Comparison of ENCODE assay signal across 25 cellular contexts in genomic region chr7:7932553-7932952, GRCh38. TPM values are rescaled to one million over a fixed set of nuclear protein-coding genes. Genes with fewer than 3 reads are reported as not detected.
DNase-seq lines count a peak whose midpoint lies in the region; ATAC-seq, FAIRE-seq and TF ChIP-seq lines count a peak whose summit lies in the region.
"Had no signal": no experiment of that assay in that cellular context is flagged by ENCODE, and none has a peak within 500 bp of the region (broad histone marks: within the 10 kb centered on the region; RNA-seq: fewer than 3 reads in every experiment).

No MANE protein-coding gene starts in this region.

- no peaks in the 10 kb centered on the region for H3K9me3 ChIP-seq in neuronal stem cell (replicated peaks in 1 of 2; ENCODE audit: control insufficient read depth in 2 of 2, insufficient read depth in 1 of 2, low read depth in 1 of 2, low read length in 2 of 2)
- H3K9me3 ChIP-seq: BLaER1 treated with 17β-estradiol and CSF1 and Interleukin-3, amounts not matched to agents 10 nM and 100 nM; SJCRH30 had no signal

- peak overlapping the region; percentile 44 for H3K18ac ChIP-seq in neuronal stem cell (ENCODE audit: low read length)

- peaks cover 0 to 4% of the 10 kb centered on the region in 2 donors for H3K4me1 ChIP-seq in neuronal stem cell (ENCODE audit: control insufficient read depth in 2 of 2, insufficient read depth in 1 of 2, low read depth in 1 of 2, low read length in 2 of 2)
- H3K4me1 ChIP-seq: BLaER1 treated with 17β-estradiol and CSF1 and Interleukin-3, amounts not matched to agents 10 nM and 100 nM had no signal

- H3K9me3 Mint-ChIP-seq in activated T-helper 2 cell treated with anti-CD3 and anti-CD28 coated beads, Interferon-gamma antibody, Interleukin-2, Interleukin-4, amounts not matched to agents 10 μg/mL and 5 μg/mL and 100 μg/mL, durations not matched to agents 14 hours and 24 hours and 36 hours: no peaks in the 10 kb centered on the region
- no peaks in the 10 kb centered on the region for H3K9me3 Mint-ChIP-seq in activated naive CD8-positive, alpha-beta T cell treated with anti-CD3 and anti-CD28 coated beads, Interleukin-2, amount 50 U/mL, for 24 hours
- H3K9me3 Mint-ChIP-seq: CD4-positive, alpha-beta T cell had no signal

- H2BK120ac ChIP-seq in neuronal stem cell (ENCODE audit: low read depth, low read length): no peak overlapping the region

- no peak overlapping the region for H2BK15ac ChIP-seq in neuronal stem cell (ENCODE audit: low read length)

- FAIRE-seq in GM12891 (lab: Jason Lieb, UNC) (peak; percentile 47), HTR-8/SVneo (lab: Jason Lieb, UNC) (peak; percentile 38)
- FAIRE-seq: A204.1, D721Med, H1 had no signal

- H3K9ac ChIP-seq in neuronal stem cell (ENCODE audit: low read depth, low read length, poor library complexity): no peak overlapping the region
- H3K9ac ChIP-seq: BLaER1 treated with 17β-estradiol and CSF1 and Interleukin-3, amounts not matched to agents 10 nM and 100 nM had no signal

- H3K79me1 ChIP-seq in neuronal stem cell (ENCODE audit: low read depth, low read length): no peaks in the 10 kb centered on the region

- H3K4me1 Mint-ChIP-seq in activated T-helper 2 cell treated with anti-CD3 and anti-CD28 coated beads, Interferon-gamma antibody, Interleukin-2, Interleukin-4, amounts not matched to agents 10 μg/mL and 5 μg/mL and 100 μg/mL, durations not matched to agents 14 hours and 24 hours and 36 hours (ENCODE audit: low read depth): peaks cover 10% of the 10 kb centered on the region
- H3K4me1 Mint-ChIP-seq in activated naive CD8-positive, alpha-beta T cell treated with anti-CD3 and anti-CD28 coated beads, Interleukin-2, amount 50 U/mL, for 24 hours: peaks cover 2% of the 10 kb centered on the region

- no peak for TF ChIP-seq POLR2A in GM12891 (IDR thresholded peaks at IDR 0.05; ENCODE audit: low read depth, low read length)

- no peak overlapping the region for H3K4me2 ChIP-seq in neuronal stem cell (ENCODE audit: insufficient read depth, low read length, poor library complexity, severe bottlenecking)
- H3K4me2 ChIP-seq: BLaER1 treated with 17β-estradiol and CSF1 and Interleukin-3, amounts not matched to agents 10 nM and 100 nM; PC-9 had no signal

- no peak overlapping the region for H3K27ac ChIP-seq in neuronal stem cell (replicated peaks; ENCODE audit: low read length)
- H3K27ac ChIP-seq: BLaER1 treated with 17β-estradiol and CSF1 and Interleukin-3, amounts not matched to agents 10 nM and 100 nM; PC-9; SJCRH30 had no signal

- no peak overlapping the region for H2BK5ac ChIP-seq in neuronal stem cell (ENCODE audit: low read length)

- no peak overlapping the region for H3K4me3 Mint-ChIP-seq in activated T-helper 2 cell treated with anti-CD3 and anti-CD28 coated beads, Interferon-gamma antibody, Interleukin-2, Interleukin-4, amounts not matched to agents 10 μg/mL and 5 μg/mL and 100 μg/mL, durations not matched to agents 14 hours and 24 hours and 36 hours (ENCODE audit: low read depth)
- H3K4me3 Mint-ChIP-seq in activated naive CD8-positive, alpha-beta T cell treated with anti-CD3 and anti-CD28 coated beads, Interleukin-2, amount 50 U/mL, for 24 hours: no peak overlapping the region
- H3K4me3 Mint-ChIP-seq: CD4-positive, alpha-beta T cell had no signal

- no peak overlapping the region for H3K23ac ChIP-seq in neuronal stem cell (ENCODE audit: low read depth, low read length, poor library complexity)

- H4K8ac ChIP-seq in neuronal stem cell (ENCODE audit: low read depth, low read length): no peak overlapping the region

- no peak for ATAC-seq in GM21529 (IDR thresholded peaks at IDR 0.05; ENCODE audit: unreplicated experiment)
- ATAC-seq in activated naive CD8-positive, alpha-beta T cell treated with anti-CD3 and anti-CD28 coated beads, Interleukin-2, amount 50 U/mL, for 24 hours: no peak
- ATAC-seq: Right ventricle myocardium inferior had no signal

- no peak overlapping the region for H3K14ac ChIP-seq in neuronal stem cell (ENCODE audit: low read length)

- no peak overlapping the region for H3K27ac Mint-ChIP-seq in activated T-helper 2 cell treated with anti-CD3 and anti-CD28 coated beads, Interferon-gamma antibody, Interleukin-2, Interleukin-4, amounts not matched to agents 10 μg/mL and 5 μg/mL and 100 μg/mL, durations not matched to agents 14 hours and 24 hours and 36 hours
- H3K27ac Mint-ChIP-seq in activated naive CD8-positive, alpha-beta T cell treated with anti-CD3 and anti-CD28 coated beads, Interleukin-2, amount 50 U/mL, for 24 hours: no peak overlapping the region
- H3K27ac Mint-ChIP-seq: CD4-positive, alpha-beta T cell had no signal

- no peaks in the 10 kb centered on the region for H3K36me3 ChIP-seq in neuronal stem cell (replicated peaks in 1 of 2; ENCODE audit: control insufficient read depth in 2 of 2, insufficient read depth in 2 of 2, low read length in 2 of 2)
- H3K36me3 ChIP-seq: BLaER1 treated with 17β-estradiol and CSF1 and Interleukin-3, amounts not matched to agents 10 nM and 100 nM; SJCRH30 had no signal

- peaks cover 2% of the 10 kb centered on the region for H3K27me3 Mint-ChIP-seq in activated T-helper 2 cell treated with anti-CD3 and anti-CD28 coated beads, Interferon-gamma antibody, Interleukin-2, Interleukin-4, amounts not matched to agents 10 μg/mL and 5 μg/mL and 100 μg/mL, durations not matched to agents 14 hours and 24 hours and 36 hours (ENCODE audit: low read depth)
- no peaks in the 10 kb centered on the region for H3K27me3 Mint-ChIP-seq in activated naive CD8-positive, alpha-beta T cell treated with anti-CD3 and anti-CD28 coated beads, Interleukin-2, amount 50 U/mL, for 24 hours
- H3K27me3 Mint-ChIP-seq: CD4-positive, alpha-beta T cell had no signal

- WGBS in neuronal stem cell (ENCODE audit: extremely low coverage in 2 of 2, insufficient read length in 2 of 2, insufficient replicate concordance in 1 of 2), 2 donors: no CpG with 5 or more reads among the region's 3 CpGs

- DNase-seq in GM12891 (ENCODE audit: insufficient read length, low spot score): no peak
- DNase-seq in HTR-8/SVneo (ENCODE audit: insufficient read length, low spot score): no peak
- DNase-seq in amniotic epithelial cell (ENCODE audit: low read depth): peak; percentile 42
- no peak for DNase-seq in neuronal stem cell (ENCODE audit: low spot score)
- no peak for DNase-seq in activated T-helper 2 cell treated with anti-CD3 and anti-CD28 coated beads, Interferon-gamma antibody, Interleukin-2, Interleukin-4, amounts not matched to agents 10 μg/mL and 5 μg/mL and 100 μg/mL, durations not matched to agents 14 hours and 24 hours and 36 hours (ENCODE audit: low spot score)
- DNase-seq in activated naive CD8-positive, alpha-beta T cell treated with anti-CD3 and anti-CD28 coated beads, Interleukin-2, amount 50 U/mL, for 24 hours: no peak
- DNase-seq: AML-193; CD4-positive, alpha-beta T cell; HCEC 1CT; Karpas-422; NCI-H1092; NCI-H1417 treated with DMSO at 0.1 percent for 48 hours; NCI-H1694 treated with DMSO at 0.1 percent for 48 hours; NCI-H2081; NCI-H2171; NCI-H226; NCI-H510A; PC-9; SJCRH30 had no signal

- no peak overlapping the region for H2BK12ac ChIP-seq in neuronal stem cell (ENCODE audit: low read length)

- H4K91ac ChIP-seq in neuronal stem cell (ENCODE audit: low read depth, low read length, poor library complexity): no peak overlapping the region

- H2AK5ac ChIP-seq in neuronal stem cell (ENCODE audit: low read depth, low read length): no peak overlapping the region

- H3K4ac ChIP-seq in neuronal stem cell (ENCODE audit: low read length): no peak overlapping the region

- H3K27me3 ChIP-seq in neuronal stem cell (ENCODE audit: control insufficient read depth in 3 of 3, insufficient read depth in 3 of 3, low read depth in 1 of 3, low read length in 3 of 3): no peaks in the 10 kb centered on the region
- H3K27me3 ChIP-seq: BLaER1 treated with 17β-estradiol and CSF1 and Interleukin-3, amounts not matched to agents 10 nM and 100 nM; SJCRH30 had no signal

- no peak overlapping the region for H2AFZ ChIP-seq in neuronal stem cell (ENCODE audit: low read length)
- H2AFZ ChIP-seq: PC-9 had no signal

- no peak overlapping the region for H3K4me3 ChIP-seq in neuronal stem cell (ENCODE audit: low read length in 2 of 2)
- H3K4me3 ChIP-seq: BLaER1 treated with 17β-estradiol and CSF1 and Interleukin-3, amounts not matched to agents 10 nM and 100 nM; PC-9; SJCRH30 had no signal

- H3K36me3 Mint-ChIP-seq in activated T-helper 2 cell treated with anti-CD3 and anti-CD28 coated beads, Interferon-gamma antibody, Interleukin-2, Interleukin-4, amounts not matched to agents 10 μg/mL and 5 μg/mL and 100 μg/mL, durations not matched to agents 14 hours and 24 hours and 36 hours (ENCODE audit: low read depth): no peaks in the 10 kb centered on the region
- no peaks in the 10 kb centered on the region for H3K36me3 Mint-ChIP-seq in activated naive CD8-positive, alpha-beta T cell treated with anti-CD3 and anti-CD28 coated beads, Interleukin-2, amount 50 U/mL, for 24 hours (ENCODE audit: low read depth)

- intact Hi-C loops in activated T-helper 2 cell treated with anti-CD3 and anti-CD28 coated beads, Interferon-gamma antibody, Interleukin-2, Interleukin-4, amounts not matched to agents 10 μg/mL and 5 μg/mL and 100 μg/mL, durations not matched to agents 14 hours and 24 hours and 36 hours (cut with micrococcal nuclease): no loop called here

TF ChIP-seq in GM12891, 5 proteins besides CTCF, POLR2A, EP300 and RAD21:
- no peak for TF ChIP-seq POU2F2 (IDR thresholded peaks at IDR 0.05; ENCODE audit: low read depth, low read length)
- TF ChIP-seq SPI1 (IDR thresholded peaks at IDR 0.05; ENCODE audit: low read depth, low read length): no peak
- no peak for TF ChIP-seq PAX5 (IDR thresholded peaks at IDR 0.05; ENCODE audit: insufficient read depth, low read length, severe bottlenecking)
- no peak for TF ChIP-seq POLR2AphosphoS5 (IDR thresholded peaks at IDR 0.05; ENCODE audit: low read depth, low read length)
- no peak for TF ChIP-seq TAF1 (IDR thresholded peaks at IDR 0.05; ENCODE audit: low read depth, low read length)

RNA-seq across cellular contexts. Expression of gene GLCCI1, which starts 36.0 kb away (rescaled TPM):
- 24.1 TPM for polyA plus RNA-seq in GM12891 (2012; ENCODE audit: low read depth, missing spikeins)
- polyA plus RNA-seq in neuronal stem cell (2013, experiment 1 of 2): 56.0 TPM
- 57.5 TPM for polyA plus RNA-seq in neuronal stem cell (2013, experiment 2 of 2)
- 23.8 and 27.9 TPM in 2 replicates for total RNA-seq in activated T-helper 2 cell treated with anti-CD3 and anti-CD28 coated beads, Interferon-gamma antibody, Interleukin-2, Interleukin-4, amounts not matched to agents 10 μg/mL and 5 μg/mL and 100 μg/mL, durations not matched to agents 14 hours and 24 hours and 36 hours
